In genomic region chr16:65224994-65225393, GRCh38 we compare ENCODE assay signal across 1 cellular context.
TF ChIP-seq lines count a peak whose summit lies in the region.

No MANE protein-coding gene starts in this region.

TF ChIP-seq in WTC11, 78 proteins besides CTCF, POLR2A, EP300 and RAD21 (continued from another document):
- TF ChIP-seq USF1 (CRISPR knock-in tag; IDR thresholded peaks at IDR 0.05), result no peak
- no peak for TF ChIP-seq NR3C1 (CRISPR knock-in tag; conservative IDR thresholded peaks at IDR 0.05; ENCODE audit: low read depth)
- TF ChIP-seq ERG (CRISPR knock-in tag; IDR thresholded peaks at IDR 0.05), result peak; percentile 86
- TF ChIP-seq ESRRA (CRISPR knock-in tag; IDR thresholded peaks at IDR 0.05; ENCODE audit: borderline replicate concordance), result no peak
- TF ChIP-seq ZNF532 (CRISPR knock-in tag; IDR thresholded peaks at IDR 0.05; ENCODE audit: borderline replicate concordance), result peak; percentile 65; the same call in 1 of the 2 replicates
- no peak for TF ChIP-seq CREB1 (CRISPR knock-in tag; IDR thresholded peaks at IDR 0.05)
- peak; percentile 19; the same call in 1 of the 2 replicates for TF ChIP-seq EMX1 (CRISPR knock-in tag; IDR thresholded peaks at IDR 0.05)
- TF ChIP-seq JAZF1 (CRISPR knock-in tag; IDR thresholded peaks at IDR 0.05), result no peak
- 0 out of 2 replicates have a peak, but pooled peaks have one; percentile 13 for TF ChIP-seq ZNF416 (CRISPR knock-in tag; IDR thresholded peaks at IDR 0.05)
TF ChIP-seq in WTC11: peak in this region for 4.
